Comparison of ENCODE assay signal across 1 cellular context in the genomic region with DNA sequence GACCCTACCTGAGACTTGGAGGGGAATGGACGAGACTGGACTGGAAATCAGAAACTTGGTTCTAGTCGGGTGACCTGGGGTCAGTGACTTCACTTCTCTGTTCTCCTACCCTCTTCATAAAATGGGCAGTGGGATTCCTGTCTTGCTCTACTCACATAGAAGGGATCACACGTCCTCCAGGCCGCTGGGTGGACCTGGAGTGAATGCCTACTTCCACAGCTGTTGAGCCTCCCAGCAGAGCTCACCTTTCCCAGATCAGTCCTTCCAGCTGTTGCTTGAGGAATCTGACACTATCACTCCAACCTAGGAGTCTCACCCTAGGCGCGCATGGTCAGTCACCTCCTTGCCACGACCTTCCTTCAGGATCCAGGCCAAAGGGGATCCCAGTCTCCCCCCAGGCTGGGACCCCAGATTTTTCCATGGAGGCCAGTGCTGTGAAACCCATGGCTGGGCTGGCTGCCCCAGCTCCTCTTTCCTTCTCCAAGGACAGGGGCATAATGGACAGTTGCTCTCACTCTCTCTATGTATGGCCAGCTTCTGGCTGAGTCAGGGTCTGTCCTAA.
TF ChIP-seq lines count a peak whose summit lies in the region.

No MANE protein-coding gene starts in this region.

TF ChIP-seq in H1, 55 proteins besides CTCF, POLR2A, EP300 and RAD21:
- TF ChIP-seq TBP (IDR thresholded peaks at IDR 0.05; ENCODE audit: low read depth, low read length) (no peak), YY1 (IDR thresholded peaks at IDR 0.05; ENCODE audit: low read depth, low read length) (no peak), SUZ12 (IDR thresholded peaks at IDR 0.05; ENCODE audit: low read length) (peak; percentile 11; the same call in 1 of the 2 replicates), FOSL1 (IDR thresholded peaks at IDR 0.05; ENCODE audit: insufficient read depth, low read depth, low read length) (no peak), ASH2L (IDR thresholded peaks at IDR 0.05; ENCODE audit: low read length) (no peak), EZH2 (IDR thresholded peaks at IDR 0.05; ENCODE audit: low read depth, low read length, severe bottlenecking) (no peak)
